In genomic region chr13:72129117-72129516, GRCh38 we compare ENCODE assay signal across 29 cellular contexts.
"Had no signal": no experiment of that assay in that cellular context is flagged by ENCODE, and none has a peak within 500 bp of the region (broad histone marks: within the 10 kb centered on the region; RNA-seq: fewer than 3 reads in every experiment).

No MANE protein-coding gene starts in this region.

- DNase-seq: activated CD4-positive, alpha-beta memory T cell treated with anti-CD3 and anti-CD28 coated beads, Interleukin-2, amount 10 ng/mL, durations not matched to agents 7 days and 5 days; activated CD4-positive, alpha-beta T cell treated with anti-CD3 and anti-CD28 coated beads for 1 hour; activated CD4-positive, alpha-beta T cell treated with anti-CD3 and anti-CD28 coated beads for 48 hours; activated CD4-positive, alpha-beta T cell treated with anti-CD3 and anti-CD28 coated beads, Interleukin-2, amount 10 ng/mL, durations not matched to agents 7 days and 5 days; activated CD4-positive, alpha-beta T cell treated with anti-CD3 and anti-CD28 coated beads, Interleukin-2, amount 50 U/mL, for 48 hours; activated CD4-positive, CD25-positive, alpha-beta regulatory T cell; activated CD8-positive, alpha-beta memory T cell treated with anti-CD3 and anti-CD28 coated beads for 24 hours; activated CD8-positive, alpha-beta memory T cell treated with anti-CD3 and anti-CD28 coated beads, Interleukin-2, amount 10 ng/mL, durations not matched to agents 7 days and 5 days; activated CD8-positive, alpha-beta memory T cell treated with anti-CD3 and anti-CD28 coated beads, Interleukin-2, amount 50 U/mL, for 48 hours; activated CD8-positive, alpha-beta T cell treated with anti-CD3 and anti-CD28 coated beads, Interleukin-2, amount 10 ng/mL, durations not matched to agents 7 days and 5 days; activated effector memory CD4-positive, alpha-beta T cell treated with Interleukin-2 at 50 U/mL for 16 hours; activated gamma-delta T cell; activated naive CD4-positive, alpha-beta T cell treated with anti-CD3 and anti-CD28 coated beads, Interleukin-2, amount 10 ng/mL, durations not matched to agents 7 days and 5 days; activated naive CD4-positive, alpha-beta T cell treated with Interleukin-2 at 50 U/mL for 16 hours; activated naive CD8-positive, alpha-beta T cell treated with anti-CD3 and anti-CD28 coated beads, Interleukin-2, amount 10 ng/mL, durations not matched to agents 7 days and 5 days; activated naive CD8-positive, alpha-beta T cell treated with anti-CD3 and anti-CD28 coated beads, Interleukin-2, amount 50 U/mL, for 24 hours; activated T-cell treated with anti-CD3 and anti-CD28 coated beads, Interleukin-2, amount 50 U/mL, for 24 hours; activated T-cell treated with anti-CD3 and anti-CD28 coated beads, Interleukin-2, amount 50 U/mL, for 48 hours; amygdala; anterior cingulate cortex; caudate nucleus; cerebellar nuclear complex; T-helper 9 cell had no signal

- ATAC-seq: activated CD4-positive, CD25-positive, alpha-beta regulatory T cell treated with anti-CD3 and anti-CD28 coated beads, Interleukin-2, amount 50 U/mL, for 24 hours; activated CD8-positive, alpha-beta memory T cell treated with anti-CD3 and anti-CD28 coated beads, Interleukin-2, amount 10 ng/mL, durations not matched to agents 7 days and 5 days; activated CD8-positive, alpha-beta T cell treated with anti-CD3 and anti-CD28 coated beads, Interleukin-2, amount 10 ng/mL, durations not matched to agents 7 days and 5 days; activated naive CD8-positive, alpha-beta T cell treated with anti-CD3 and anti-CD28 coated beads, Interleukin-2, amount 50 U/mL, for 24 hours had no signal

- H3K4me3 ChIP-seq: ascending aorta, cardiac muscle cell had no signal

- H3K4me1 ChIP-seq: ascending aorta had no signal

- FAIRE-seq: bronchial epithelial cell, TTC549 had no signal

- H3K36me3 ChIP-seq: ascending aorta, cardiac muscle cell had no signal

- H3K9me3 ChIP-seq: ascending aorta had no signal

- H3K27me3 ChIP-seq: ascending aorta, cardiac muscle cell had no signal

- H3K27ac ChIP-seq: ascending aorta, cardiac muscle cell, VCaP had no signal
